ENCODE assay signal across 8 cellular contexts in the genomic region with DNA sequence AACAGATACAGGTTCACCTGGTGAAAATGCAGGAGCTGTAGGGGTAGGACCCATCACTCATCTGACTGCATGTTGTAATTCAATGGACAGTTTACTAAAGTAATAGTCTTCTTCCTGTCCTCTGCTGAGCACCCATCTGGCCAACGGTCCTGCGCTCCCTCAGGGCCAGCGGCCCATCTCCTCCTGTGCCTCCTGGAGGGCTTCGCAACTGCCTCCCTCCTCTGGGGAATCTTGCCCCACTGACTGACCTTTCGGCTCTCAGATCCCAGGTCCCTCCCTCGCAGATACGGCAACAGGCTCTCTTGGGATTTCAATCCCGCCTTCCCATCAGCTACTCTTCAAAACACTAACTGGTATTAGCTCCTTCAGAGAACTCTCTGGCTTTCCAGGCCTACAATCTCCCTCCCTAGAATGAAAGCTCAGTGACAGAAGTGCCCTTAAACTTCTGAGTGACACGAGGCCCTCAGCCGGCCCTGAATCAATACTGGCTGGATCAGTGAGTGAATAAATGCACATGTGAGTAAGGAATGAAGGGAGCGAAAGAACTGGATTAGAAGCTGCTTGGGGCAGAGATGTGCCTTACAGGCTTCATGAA. TPM values are rescaled to one million over a fixed set of nuclear protein-coding genes. Genes with fewer than 3 reads are reported as not detected.
DNase-seq lines count a peak whose midpoint lies in the region; ATAC-seq and TF ChIP-seq lines count a peak whose summit lies in the region.

No MANE protein-coding gene starts in this region.

- H3K9me3 ChIP-seq in CD8-positive, alpha-beta T cell (ENCODE audit: low read length): no peaks in the 10 kb centered on the region
- H3K9me3 ChIP-seq in Loucy (ENCODE audit: insufficient read depth, low read depth, low read length) (no peaks in the 10 kb centered on the region), neuron (ENCODE audit: low read length) (no peaks in the 10 kb centered on the region)

- H3K4me3 Mint-ChIP-seq in CD8-positive, alpha-beta T cell: peak overlapping the region; percentile 94

- H3K4me1 Mint-ChIP-seq in CD8-positive, alpha-beta T cell (ENCODE audit: low read depth): peaks cover 19% of the 10 kb centered on the region

- H3K9me2 ChIP-seq in Loucy (replicated peaks; ENCODE audit: low read depth, low read length): no peaks in the 10 kb centered on the region

- H3K27me3 ChIP-seq in CD8-positive, alpha-beta T cell (ENCODE audit: insufficient read depth, low read length): no peaks in the 10 kb centered on the region
- H3K27me3 ChIP-seq in Loucy (ENCODE audit: insufficient read depth, low read length, poor library complexity, severe bottlenecking): no peaks in the 10 kb centered on the region
- H3K27me3 ChIP-seq in neuron (ENCODE audit: insufficient read depth, low read length): no peaks in the 10 kb centered on the region

- H3K4me3 ChIP-seq in CD8-positive, alpha-beta T cell (ENCODE audit: low read depth, low read length): peak overlapping the region; percentile 72
- H3K4me3 ChIP-seq in Loucy (ENCODE audit: low read length, poor library complexity, severe bottlenecking) (peak overlapping the region; percentile 97), coronary artery (peak overlapping the region; percentile 78), neuron (ENCODE audit: low read length) (peak overlapping the region; percentile 71)

- peaks cover 27% of the 10 kb centered on the region; the same call in 1 of the 2 replicates for H3K79me2 ChIP-seq in Loucy (ENCODE audit: insufficient read depth, low read length)

- DNase-seq in CD8-positive, alpha-beta T cell: no peak
- DNase-seq in coronary artery (ENCODE audit: low spot score): no peak
- no peak for DNase-seq in activated CD4-positive, CD25-positive, alpha-beta regulatory T cell (lab: John Stamatoyannopoulos, UW)
- DNase-seq in iPS-NIHi11 (ENCODE audit: low spot score): no peak
- DNase-seq in DMS153 treated with DMSO at 0.1 percent for 48 hours (lab: John Stamatoyannopoulos, UW; ENCODE audit: unreplicated experiment): no peak

- H4K20me1 ChIP-seq in Loucy (ENCODE audit: insufficient read depth, low read length, poor library complexity, severe bottlenecking): no peaks in the 10 kb centered on the region

- peak overlapping the region; percentile 80 for H3K27ac ChIP-seq in CD8-positive, alpha-beta T cell (ENCODE audit: low read depth, low read length)
- H3K27ac ChIP-seq in coronary artery: no peak overlapping the region

- H3K36me3 ChIP-seq in CD8-positive, alpha-beta T cell (ENCODE audit: insufficient read depth, low read length): no peaks in the 10 kb centered on the region
- H3K36me3 ChIP-seq in Loucy (ENCODE audit: insufficient read depth, low read length) (no peaks in the 10 kb centered on the region), neuron (ENCODE audit: insufficient read depth, low read length) (no peaks in the 10 kb centered on the region)

- H2AFZ ChIP-seq in Loucy (ENCODE audit: low read length) (no peak overlapping the region), neuron (ENCODE audit: low read depth, low read length) (peak overlapping the region; percentile 78)

- CTCF ChIA-PET in CD8-positive, alpha-beta T cell (lab: Charles Lee): interaction anchor here (1.1 to 2.0 kb wide), 5 partner anchors 52 to 235 kb away, joined by 3 to 8 read pairs (median 4); a partner anchor contains a TSS

- H3K4me2 ChIP-seq in Loucy (ENCODE audit: low read depth, low read length, poor library complexity, severe bottlenecking): peak overlapping the region; percentile 96

- intact Hi-C loops in CD8-positive, alpha-beta T cell (cut with DNase I, micrococcal nuclease): loop anchor here (2.0 to 5.0 kb wide), 8 partner anchors 93 to 547 kb away; a partner anchor contains a TSS

- H3F3A ChIP-seq in Loucy (ENCODE audit: low read depth): no peaks in the 10 kb centered on the region

- no peak for ATAC-seq in CD8-positive, alpha-beta T cell
- no peak for ATAC-seq in GM18907 (IDR thresholded peaks at IDR 0.05; ENCODE audit: unreplicated experiment)

- POLR2A ChIA-PET in CD8-positive, alpha-beta T cell (lab: Charles Lee): interaction anchor here (1.1 to 2.5 kb wide), 2 partner anchors 94 to 199 kb away, joined by 4 to 10 read pairs; a partner anchor contains a TSS

- H3K36me3 Mint-ChIP-seq in CD8-positive, alpha-beta T cell: peaks cover 7% of the 10 kb centered on the region

- H3K9me3 Mint-ChIP-seq in CD8-positive, alpha-beta T cell: no peaks in the 10 kb centered on the region

- H3K4me1 ChIP-seq in CD8-positive, alpha-beta T cell (ENCODE audit: insufficient read depth, low read length): peaks cover 20% of the 10 kb centered on the region
- peaks cover 23% of the 10 kb centered on the region for H3K4me1 ChIP-seq in Loucy (ENCODE audit: insufficient read depth, low read length, poor library complexity, severe bottlenecking)
- peaks cover 18% of the 10 kb centered on the region for H3K4me1 ChIP-seq in neuron (ENCODE audit: insufficient read depth, low read length)

- H3K27me3 Mint-ChIP-seq in CD8-positive, alpha-beta T cell (ENCODE audit: low read depth): no peaks in the 10 kb centered on the region

- H3K27ac Mint-ChIP-seq in CD8-positive, alpha-beta T cell: peak overlapping the region; percentile 95

- peak overlapping the region; percentile 79 for H3K9ac ChIP-seq in Loucy (ENCODE audit: low read depth, low read length, poor library complexity, severe bottlenecking)

- no peak for TF ChIP-seq CTCF in CD8-positive, alpha-beta T cell (IDR thresholded peaks at IDR 0.05)
- TF ChIP-seq CTCF in Loucy (conservative IDR thresholded peaks at IDR 0.05; ENCODE audit: low read length): no peak
- TF ChIP-seq CTCF in coronary artery (IDR thresholded peaks at IDR 0.05): no peak

RNA-seq across cellular contexts. Expression of a gene that starts 1.3 kb away (rescaled TPM):
- 10 to 100 TPM; 14.7 to 15.4 TPM for total RNA-seq in CD8-positive, alpha-beta T cell
